Comparison of ENCODE assay signal across 23 cellular contexts in genomic region chr20:43923917-43924316, GRCh38. TPM values are rescaled to one million over a fixed set of nuclear protein-coding genes. Genes with fewer than 3 reads are reported as not detected.
"Had no signal": no experiment of that assay in that cellular context is flagged by ENCODE, and none has a peak within 500 bp of the region (broad histone marks: within the 10 kb centered on the region; RNA-seq: fewer than 3 reads in every experiment).

No MANE protein-coding gene starts in this region.

- H3K79me2 ChIP-seq: parathyroid adenoma had no signal

- DNase-seq: dorsolateral prefrontal cortex; effector CD8-positive, alpha-beta T cell; gastrocnemius medialis; kidney; left cardiac atrium; left ventricle myocardium inferior; lower lobe of right lung; nephron progenitor cell; right lobe of liver; stimulated activated CD4-positive, alpha-beta T cell treated with anti-CD3 and anti-CD28 coated beads, Interleukin-4, amount 100 ng/mL, for 1 hour; stimulated activated CD8-positive, alpha-beta memory T cell treated with anti-CD3 and anti-CD28 coated beads, Interleukin-4, amount 100 ng/mL, for 48 hours had no signal

- H3K36me3 ChIP-seq: gastrocnemius medialis, left ventricle myocardium inferior, lower lobe of right lung, prostate gland, right lobe of liver, tibial nerve, upper lobe of right lung, vagina had no signal

- H3K9ac ChIP-seq: parathyroid adenoma had no signal

- H3K4me1 ChIP-seq: gastrocnemius medialis, parathyroid adenoma, prostate gland, right lobe of liver, tibial nerve, vagina had no signal

- H3K9me3 Mint-ChIP-seq: memory B cell; mesothelial cell of epicardium; nephron progenitor cell; stimulated activated effector memory CD8-positive, alpha-beta T cell treated with anti-CD3 and anti-CD28 coated beads, Interleukin-12 subunit alpha, Interleukin-12 subunit beta, amount 100 ng/mL, for 72 hours; stimulated activated naive CD8-positive, alpha-beta T cell treated with anti-CD3 and anti-CD28 coated beads, Interleukin-15, Interleukin-2, amounts not matched to agents 100 ng/mL and 50 ng/mL, for 24 hours had no signal

- H3K4me3 Mint-ChIP-seq: memory B cell; mesothelial cell of epicardium; nephron progenitor cell; stimulated activated effector memory CD8-positive, alpha-beta T cell treated with anti-CD3 and anti-CD28 coated beads, Interleukin-12 subunit alpha, Interleukin-12 subunit beta, amount 100 ng/mL, for 72 hours; stimulated activated naive CD8-positive, alpha-beta T cell treated with anti-CD3 and anti-CD28 coated beads, Interleukin-15, Interleukin-2, amounts not matched to agents 100 ng/mL and 50 ng/mL, for 24 hours had no signal

- H3K27ac Mint-ChIP-seq: memory B cell; mesothelial cell of epicardium; nephron progenitor cell; stimulated activated effector memory CD8-positive, alpha-beta T cell treated with anti-CD3 and anti-CD28 coated beads, Interleukin-12 subunit alpha, Interleukin-12 subunit beta, amount 100 ng/mL, for 72 hours; stimulated activated naive CD8-positive, alpha-beta T cell treated with anti-CD3 and anti-CD28 coated beads, Interleukin-15, Interleukin-2, amounts not matched to agents 100 ng/mL and 50 ng/mL, for 24 hours had no signal

- H3K27me3 ChIP-seq: right lobe of liver, tibial nerve, vagina had no signal

- H3K9me3 ChIP-seq: gastrocnemius medialis, left ventricle myocardium inferior, lower lobe of right lung, prostate gland, right lobe of liver, tibial nerve, upper lobe of right lung, vagina had no signal

- H3K4me3 ChIP-seq: coronary artery, dorsolateral prefrontal cortex, gastrocnemius medialis, left ventricle myocardium inferior, lower lobe of right lung, prostate gland, right lobe of liver, tibial nerve, upper lobe of right lung, vagina had no signal

- H3K27ac ChIP-seq: coronary artery, dorsolateral prefrontal cortex, gastrocnemius medialis, left ventricle myocardium inferior, lower lobe of right lung, parathyroid adenoma, prostate gland, right lobe of liver, tibial nerve, upper lobe of right lung, vagina had no signal

- H3K36me3 Mint-ChIP-seq: memory B cell, mesothelial cell of epicardium had no signal

- H3K4me1 Mint-ChIP-seq: mesothelial cell of epicardium had no signal

- H2AFZ ChIP-seq: parathyroid adenoma had no signal

- ATAC-seq: esophagus mucosa; gastrocnemius medialis; left cardiac atrium; lower lobe of right lung; right lobe of liver; stimulated activated effector memory CD8-positive, alpha-beta T cell treated with anti-CD3 and anti-CD28 coated beads, Interleukin-12 subunit alpha, Interleukin-12 subunit beta, amount 100 ng/mL, for 72 hours; upper lobe of right lung had no signal

RNA-seq across cellular contexts. Expression of gene TOX2, which starts 9.3 kb away (rescaled TPM):
- total RNA-seq: renal cortical epithelial cell had no signal
